9 cellular contexts compared by ENCODE assay signal in genomic region chrX:124504106-124504983, GRCh38.
DNase-seq lines count a peak whose midpoint lies in the region; ATAC-seq and TF ChIP-seq lines count a peak whose summit lies in the region.
"Had no signal": no experiment of that assay in that cellular context is flagged by ENCODE, and none has a peak within 500 bp of the region (broad histone marks: within the 10 kb centered on the region; RNA-seq: fewer than 3 reads in every experiment).

No MANE protein-coding gene starts in this region.

- peak; percentile 15 for DNase-seq in RPMI8226
- no peak for DNase-seq in epidermal melanocyte (ENCODE audit: insufficient read length, low spot score)
- DNase-seq in stimulated activated CD8-positive, alpha-beta memory T cell treated with anti-CD3 and anti-CD28 coated beads, Interleukin-4, amount 100 ng/mL, for 48 hours = no peak
- DNase-seq in NOMO-1 (lab: John Stamatoyannopoulos, UW; ENCODE audit: unreplicated experiment in 2 of 2) = no peak
- DNase-seq in amygdala (lab: John Stamatoyannopoulos, UW) = no peak
- DNase-seq: NCI-H187 had no signal

- ATAC-seq in GM18505 (IDR thresholded peaks at IDR 0.05; ENCODE audit: unreplicated experiment) (peak; percentile 87), GM21367 (IDR thresholded peaks at IDR 0.05; ENCODE audit: unreplicated experiment) (peak; percentile 88), HG02970 (IDR thresholded peaks at IDR 0.05; ENCODE audit: low FRiP score, unreplicated experiment) (peak; percentile 59)

- TF ChIP-seq POLR2A in GM18505 (IDR thresholded peaks at IDR 0.05; ENCODE audit: borderline replicate concordance, extremely low read depth, insufficient read depth, insufficient read length) = no peak
